2 cellular contexts compared by ENCODE assay signal in the genomic region with DNA sequence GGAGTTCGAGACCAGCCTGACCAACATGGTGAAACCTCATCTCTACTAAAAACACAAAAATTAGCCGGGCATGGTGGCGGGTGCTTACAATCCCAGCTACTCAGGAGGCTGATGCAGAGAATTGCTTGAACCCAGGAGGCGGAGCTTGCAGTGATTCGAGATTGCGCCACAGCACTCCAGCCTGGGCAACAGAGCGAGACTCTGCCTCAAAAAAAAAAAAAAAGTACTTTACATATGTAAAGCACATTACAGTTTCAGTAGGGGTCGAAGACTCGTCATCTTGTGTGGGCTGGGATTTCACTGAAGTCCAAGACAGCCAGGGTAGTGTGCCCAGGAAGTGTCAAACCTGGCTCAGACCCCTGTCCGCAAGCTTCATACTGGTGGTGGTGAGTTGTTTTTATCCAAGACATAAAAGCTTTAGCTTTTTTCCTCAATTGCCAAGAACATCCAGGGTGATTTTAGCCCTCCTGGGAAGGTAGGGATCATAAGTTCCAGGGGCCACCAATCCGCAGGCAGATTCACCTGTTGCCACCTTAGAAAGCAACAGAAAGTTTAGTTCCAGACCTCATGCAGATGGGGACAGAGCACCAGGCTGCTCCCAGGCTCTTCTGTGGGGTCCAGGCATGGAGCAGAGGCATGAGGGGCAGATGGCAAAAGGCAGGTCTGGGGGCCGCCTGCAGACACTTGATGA.
TF ChIP-seq lines count a peak whose summit lies in the region.

No MANE protein-coding gene starts in this region.

TF ChIP-seq in HEK293, 187 proteins besides CTCF, POLR2A, EP300 and RAD21:
- TF ChIP-seq SCRT1 (tag by site-specific recombination; IDR thresholded peaks at IDR 0.05; ENCODE audit: borderline replicate concordance): peak; percentile 64; the same call in 1 of the 2 replicates
- TF ChIP-seq ZNF335 (tag by site-specific recombination; conservative IDR thresholded peaks at IDR 0.05): no peak
- TF ChIP-seq OVOL3 (tag by site-specific recombination; IDR thresholded peaks at IDR 0.05): no peak
- TF ChIP-seq SCRT2 (tag by site-specific recombination; IDR thresholded peaks at IDR 0.05): peak; percentile 74
- TF ChIP-seq ZNF555 (tag by site-specific recombination; conservative IDR thresholded peaks at IDR 0.05): no peak
- no peak for TF ChIP-seq ZNF510 (tag by site-specific recombination; IDR thresholded peaks at IDR 0.05; ENCODE audit: insufficient replicate concordance)
TF ChIP-seq in HEK293: peak in this region for 2.

TF ChIP-seq in H1, 55 proteins besides CTCF, POLR2A, EP300 and RAD21:
- TF ChIP-seq CEBPB (IDR thresholded peaks at IDR 0.05; ENCODE audit: low read depth, low read length) (peak; percentile 60), CBX5 (IDR thresholded peaks at IDR 0.05; ENCODE audit: low read depth, low read length) (no peak)
